In the genomic region with DNA sequence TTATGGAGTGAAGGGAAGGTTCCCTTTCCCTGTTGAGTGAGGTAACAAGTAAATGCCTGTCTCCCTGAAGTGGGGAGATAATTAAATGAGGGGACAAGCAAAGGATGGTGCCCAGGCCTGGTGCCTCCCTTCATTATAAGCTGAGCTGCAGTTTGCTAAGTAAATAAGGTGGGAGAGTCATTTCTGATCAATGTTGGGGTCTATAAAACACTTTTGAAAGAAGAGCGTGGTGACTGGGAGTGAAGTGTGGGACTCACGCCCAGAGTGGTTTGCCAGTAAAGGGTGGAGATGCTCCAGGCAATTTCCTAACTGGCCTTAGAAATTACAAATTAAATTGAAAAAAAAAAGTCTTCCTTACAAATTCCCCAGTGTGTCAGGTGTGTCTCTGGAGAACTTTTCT, we compare ENCODE assay signal across 1 cellular context.
TF ChIP-seq lines count a peak whose summit lies in the region.

No MANE protein-coding gene starts in this region.

TF ChIP-seq in H1, 55 proteins besides CTCF, POLR2A, EP300 and RAD21:
- TF ChIP-seq HDAC2 (IDR thresholded peaks at IDR 0.05; ENCODE audit: borderline replicate concordance in 1 of 2, low read depth in 2 of 2, low read length in 2 of 2) = no peak
